ENCODE assay signal across 1 cellular context in genomic region chr1:201113451-201114244, GRCh38.
TF ChIP-seq lines count a peak whose summit lies in the region.

No MANE protein-coding gene starts in this region.

TF ChIP-seq in K562, 482 proteins besides CTCF, POLR2A, EP300 and RAD21:
- TF ChIP-seq RCOR1 (IDR thresholded peaks at IDR 0.05; ENCODE audit: borderline replicate concordance in 1 of 2, low read depth in 2 of 2, low read length in 2 of 2) (peak in 1 of 2 experiments; percentile 68; a peak in 1 of 4 replicates), TAF1 (IDR thresholded peaks at IDR 0.05; ENCODE audit: control insufficient read depth, extremely low read depth, insufficient read depth, low read length, severe bottlenecking) (no peak), MBD1 (CRISPR knock-in tag; IDR thresholded peaks at IDR 0.05) (no peak), ZNF197 (CRISPR knock-in tag; IDR thresholded peaks at IDR 0.05; ENCODE audit: low read depth) (no peak), ZNF143 (CRISPR knock-in tag; IDR thresholded peaks at IDR 0.05) (no peak), ATF7 (IDR thresholded peaks at IDR 0.05) (no peak), SIRT6 (IDR thresholded peaks at IDR 0.05; ENCODE audit: low read depth, low read length) (no peak), PTTG1 (tag; IDR thresholded peaks at IDR 0.05; ENCODE audit: low read depth) (no peak), KDM1A (IDR thresholded peaks at IDR 0.05) (peak; percentile 74 to 81; a peak in 3 of 4 replicates), CHD1 (IDR thresholded peaks at IDR 0.05; ENCODE audit: low read length) (no peak), NUFIP1 (IDR thresholded peaks at IDR 0.05; ENCODE audit: partially characterized antibody) (no peak), MCM3 (IDR thresholded peaks at IDR 0.05) (no peak), NFIC (IDR thresholded peaks at IDR 0.05) (peak; percentile 90), XRCC5 (IDR thresholded peaks at IDR 0.05; ENCODE audit: low read depth, low read length) (0 out of 2 replicates have a peak, but pooled peaks have one; percentile 64)
- TF ChIP-seq, protein P1, sequence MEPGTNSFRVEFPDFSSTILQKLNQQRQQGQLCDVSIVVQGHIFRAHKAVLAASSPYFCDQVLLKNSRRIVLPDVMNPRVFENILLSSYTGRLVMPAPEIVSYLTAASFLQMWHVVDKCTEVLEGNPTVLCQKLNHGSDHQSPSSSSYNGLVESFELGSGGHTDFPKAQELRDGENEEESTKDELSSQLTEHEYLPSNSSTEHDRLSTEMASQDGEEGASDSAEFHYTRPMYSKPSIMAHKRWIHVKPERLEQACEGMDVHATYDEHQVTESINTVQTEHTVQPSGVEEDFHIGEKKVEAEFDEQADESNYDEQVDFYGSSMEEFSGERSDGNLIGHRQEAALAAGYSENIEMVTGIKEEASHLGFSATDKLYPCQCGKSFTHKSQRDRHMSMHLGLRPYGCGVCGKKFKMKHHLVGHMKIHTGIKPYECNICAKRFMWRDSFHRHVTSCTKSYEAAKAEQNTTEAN (CRISPR knock-in tag; IDR thresholded peaks at IDR 0.05): no peak
- TF ChIP-seq, protein P2, sequence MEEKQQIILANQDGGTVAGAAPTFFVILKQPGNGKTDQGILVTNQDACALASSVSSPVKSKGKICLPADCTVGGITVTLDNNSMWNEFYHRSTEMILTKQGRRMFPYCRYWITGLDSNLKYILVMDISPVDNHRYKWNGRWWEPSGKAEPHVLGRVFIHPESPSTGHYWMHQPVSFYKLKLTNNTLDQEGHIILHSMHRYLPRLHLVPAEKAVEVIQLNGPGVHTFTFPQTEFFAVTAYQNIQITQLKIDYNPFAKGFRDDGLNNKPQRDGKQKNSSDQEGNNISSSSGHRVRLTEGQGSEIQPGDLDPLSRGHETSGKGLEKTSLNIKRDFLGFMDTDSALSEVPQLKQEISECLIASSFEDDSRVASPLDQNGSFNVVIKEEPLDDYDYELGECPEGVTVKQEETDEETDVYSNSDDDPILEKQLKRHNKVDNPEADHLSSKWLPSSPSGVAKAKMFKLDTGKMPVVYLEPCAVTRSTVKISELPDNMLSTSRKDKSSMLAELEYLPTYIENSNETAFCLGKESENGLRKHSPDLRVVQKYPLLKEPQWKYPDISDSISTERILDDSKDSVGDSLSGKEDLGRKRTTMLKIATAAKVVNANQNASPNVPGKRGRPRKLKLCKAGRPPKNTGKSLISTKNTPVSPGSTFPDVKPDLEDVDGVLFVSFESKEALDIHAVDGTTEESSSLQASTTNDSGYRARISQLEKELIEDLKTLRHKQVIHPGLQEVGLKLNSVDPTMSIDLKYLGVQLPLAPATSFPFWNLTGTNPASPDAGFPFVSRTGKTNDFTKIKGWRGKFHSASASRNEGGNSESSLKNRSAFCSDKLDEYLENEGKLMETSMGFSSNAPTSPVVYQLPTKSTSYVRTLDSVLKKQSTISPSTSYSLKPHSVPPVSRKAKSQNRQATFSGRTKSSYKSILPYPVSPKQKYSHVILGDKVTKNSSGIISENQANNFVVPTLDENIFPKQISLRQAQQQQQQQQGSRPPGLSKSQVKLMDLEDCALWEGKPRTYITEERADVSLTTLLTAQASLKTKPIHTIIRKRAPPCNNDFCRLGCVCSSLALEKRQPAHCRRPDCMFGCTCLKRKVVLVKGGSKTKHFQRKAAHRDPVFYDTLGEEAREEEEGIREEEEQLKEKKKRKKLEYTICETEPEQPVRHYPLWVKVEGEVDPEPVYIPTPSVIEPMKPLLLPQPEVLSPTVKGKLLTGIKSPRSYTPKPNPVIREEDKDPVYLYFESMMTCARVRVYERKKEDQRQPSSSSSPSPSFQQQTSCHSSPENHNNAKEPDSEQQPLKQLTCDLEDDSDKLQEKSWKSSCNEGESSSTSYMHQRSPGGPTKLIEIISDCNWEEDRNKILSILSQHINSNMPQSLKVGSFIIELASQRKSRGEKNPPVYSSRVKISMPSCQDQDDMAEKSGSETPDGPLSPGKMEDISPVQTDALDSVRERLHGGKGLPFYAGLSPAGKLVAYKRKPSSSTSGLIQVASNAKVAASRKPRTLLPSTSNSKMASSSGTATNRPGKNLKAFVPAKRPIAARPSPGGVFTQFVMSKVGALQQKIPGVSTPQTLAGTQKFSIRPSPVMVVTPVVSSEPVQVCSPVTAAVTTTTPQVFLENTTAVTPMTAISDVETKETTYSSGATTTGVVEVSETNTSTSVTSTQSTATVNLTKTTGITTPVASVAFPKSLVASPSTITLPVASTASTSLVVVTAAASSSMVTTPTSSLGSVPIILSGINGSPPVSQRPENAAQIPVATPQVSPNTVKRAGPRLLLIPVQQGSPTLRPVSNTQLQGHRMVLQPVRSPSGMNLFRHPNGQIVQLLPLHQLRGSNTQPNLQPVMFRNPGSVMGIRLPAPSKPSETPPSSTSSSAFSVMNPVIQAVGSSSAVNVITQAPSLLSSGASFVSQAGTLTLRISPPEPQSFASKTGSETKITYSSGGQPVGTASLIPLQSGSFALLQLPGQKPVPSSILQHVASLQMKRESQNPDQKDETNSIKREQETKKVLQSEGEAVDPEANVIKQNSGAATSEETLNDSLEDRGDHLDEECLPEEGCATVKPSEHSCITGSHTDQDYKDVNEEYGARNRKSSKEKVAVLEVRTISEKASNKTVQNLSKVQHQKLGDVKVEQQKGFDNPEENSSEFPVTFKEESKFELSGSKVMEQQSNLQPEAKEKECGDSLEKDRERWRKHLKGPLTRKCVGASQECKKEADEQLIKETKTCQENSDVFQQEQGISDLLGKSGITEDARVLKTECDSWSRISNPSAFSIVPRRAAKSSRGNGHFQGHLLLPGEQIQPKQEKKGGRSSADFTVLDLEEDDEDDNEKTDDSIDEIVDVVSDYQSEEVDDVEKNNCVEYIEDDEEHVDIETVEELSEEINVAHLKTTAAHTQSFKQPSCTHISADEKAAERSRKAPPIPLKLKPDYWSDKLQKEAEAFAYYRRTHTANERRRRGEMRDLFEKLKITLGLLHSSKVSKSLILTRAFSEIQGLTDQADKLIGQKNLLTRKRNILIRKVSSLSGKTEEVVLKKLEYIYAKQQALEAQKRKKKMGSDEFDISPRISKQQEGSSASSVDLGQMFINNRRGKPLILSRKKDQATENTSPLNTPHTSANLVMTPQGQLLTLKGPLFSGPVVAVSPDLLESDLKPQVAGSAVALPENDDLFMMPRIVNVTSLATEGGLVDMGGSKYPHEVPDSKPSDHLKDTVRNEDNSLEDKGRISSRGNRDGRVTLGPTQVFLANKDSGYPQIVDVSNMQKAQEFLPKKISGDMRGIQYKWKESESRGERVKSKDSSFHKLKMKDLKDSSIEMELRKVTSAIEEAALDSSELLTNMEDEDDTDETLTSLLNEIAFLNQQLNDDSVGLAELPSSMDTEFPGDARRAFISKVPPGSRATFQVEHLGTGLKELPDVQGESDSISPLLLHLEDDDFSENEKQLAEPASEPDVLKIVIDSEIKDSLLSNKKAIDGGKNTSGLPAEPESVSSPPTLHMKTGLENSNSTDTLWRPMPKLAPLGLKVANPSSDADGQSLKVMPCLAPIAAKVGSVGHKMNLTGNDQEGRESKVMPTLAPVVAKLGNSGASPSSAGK (IDR thresholded peaks at IDR 0.05): no peak
- TF ChIP-seq, protein P3, sequence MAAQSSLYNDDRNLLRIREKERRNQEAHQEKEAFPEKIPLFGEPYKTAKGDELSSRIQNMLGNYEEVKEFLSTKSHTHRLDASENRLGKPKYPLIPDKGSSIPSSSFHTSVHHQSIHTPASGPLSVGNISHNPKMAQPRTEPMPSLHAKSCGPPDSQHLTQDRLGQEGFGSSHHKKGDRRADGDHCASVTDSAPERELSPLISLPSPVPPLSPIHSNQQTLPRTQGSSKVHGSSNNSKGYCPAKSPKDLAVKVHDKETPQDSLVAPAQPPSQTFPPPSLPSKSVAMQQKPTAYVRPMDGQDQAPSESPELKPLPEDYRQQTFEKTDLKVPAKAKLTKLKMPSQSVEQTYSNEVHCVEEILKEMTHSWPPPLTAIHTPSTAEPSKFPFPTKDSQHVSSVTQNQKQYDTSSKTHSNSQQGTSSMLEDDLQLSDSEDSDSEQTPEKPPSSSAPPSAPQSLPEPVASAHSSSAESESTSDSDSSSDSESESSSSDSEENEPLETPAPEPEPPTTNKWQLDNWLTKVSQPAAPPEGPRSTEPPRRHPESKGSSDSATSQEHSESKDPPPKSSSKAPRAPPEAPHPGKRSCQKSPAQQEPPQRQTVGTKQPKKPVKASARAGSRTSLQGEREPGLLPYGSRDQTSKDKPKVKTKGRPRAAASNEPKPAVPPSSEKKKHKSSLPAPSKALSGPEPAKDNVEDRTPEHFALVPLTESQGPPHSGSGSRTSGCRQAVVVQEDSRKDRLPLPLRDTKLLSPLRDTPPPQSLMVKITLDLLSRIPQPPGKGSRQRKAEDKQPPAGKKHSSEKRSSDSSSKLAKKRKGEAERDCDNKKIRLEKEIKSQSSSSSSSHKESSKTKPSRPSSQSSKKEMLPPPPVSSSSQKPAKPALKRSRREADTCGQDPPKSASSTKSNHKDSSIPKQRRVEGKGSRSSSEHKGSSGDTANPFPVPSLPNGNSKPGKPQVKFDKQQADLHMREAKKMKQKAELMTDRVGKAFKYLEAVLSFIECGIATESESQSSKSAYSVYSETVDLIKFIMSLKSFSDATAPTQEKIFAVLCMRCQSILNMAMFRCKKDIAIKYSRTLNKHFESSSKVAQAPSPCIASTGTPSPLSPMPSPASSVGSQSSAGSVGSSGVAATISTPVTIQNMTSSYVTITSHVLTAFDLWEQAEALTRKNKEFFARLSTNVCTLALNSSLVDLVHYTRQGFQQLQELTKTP (IDR thresholded peaks at IDR 0.05; ENCODE audit: low read depth in 1 of 2, partially characterized antibody in 2 of 2): no peak
